23 cellular contexts compared by ENCODE assay signal in genomic region chr6:169969372-169970099, GRCh38.
DNase-seq lines count a peak whose midpoint lies in the region; ATAC-seq lines count a peak whose summit lies in the region.
"Had no signal": no experiment of that assay in that cellular context is flagged by ENCODE, and none has a peak within 500 bp of the region (broad histone marks: within the 10 kb centered on the region; RNA-seq: fewer than 3 reads in every experiment).

No MANE protein-coding gene starts in this region.

- no peaks in the 10 kb centered on the region for H3K36me3 Mint-ChIP-seq in activated T-cell treated with anti-CD3 and anti-CD28 coated beads, Interleukin-2, amount 50 U/mL, for 72 hours (ENCODE audit: insufficient read depth in 2 of 2)
- H3K36me3 Mint-ChIP-seq: activated naive CD4-positive, alpha-beta T cell treated with anti-CD3 and anti-CD28 coated beads, Interleukin-2, amount 10 ng/mL, durations not matched to agents 7 days and 5 days had no signal

- no peaks in the 10 kb centered on the region for H3K27me3 Mint-ChIP-seq in activated T-cell treated with anti-CD3 and anti-CD28 coated beads, Interleukin-2, amount 50 U/mL, for 72 hours (ENCODE audit: low read depth)

- H3K4me3 ChIP-seq in H7 (ENCODE audit: insufficient read depth, low read depth, low read length) = no peak overlapping the region
- H3K4me3 ChIP-seq: GM23248, K562, lung had no signal

- no peak for ATAC-seq in activated T-cell treated with anti-CD3 and anti-CD28 coated beads, Interleukin-2, amount 50 U/mL, for 72 hours (replicated peaks in 1 of 2)
- ATAC-seq: K562, WTC11 had no signal

- peak; percentile 4 to 6 for DNase-seq in activated T-cell treated with anti-CD3 and anti-CD28 coated beads, Interleukin-2, amount 50 U/mL, for 48 hours
- DNase-seq in activated T-cell treated with anti-CD3 and anti-CD28 coated beads, Interleukin-2, amount 50 U/mL, for 72 hours = no peak
- DNase-seq in H7 = peak; percentile 37
- DNase-seq in islet precursor cell = peak; percentile 31
- DNase-seq in renal cortical epithelial cell (ENCODE audit: low read depth) = peak; percentile 3
- no peak for DNase-seq in activated gamma-delta T cell (lab: John Stamatoyannopoulos, UW)
- DNase-seq in Ammon's horn (ENCODE audit: low spot score) = no peak
- no peak for DNase-seq in activated naive CD4-positive, alpha-beta T cell treated with anti-CD3 and anti-CD28 coated beads, Interleukin-2, amount 50 U/mL, for 16 hours
- DNase-seq: activated naive CD4-positive, alpha-beta T cell treated with anti-CD3 and anti-CD28 coated beads, Interleukin-2, amount 10 ng/mL, durations not matched to agents 7 days and 5 days; cortex of kidney; GM23248; MM.1S; NCI-H1417 treated with DMSO at 0.1 percent for 48 hours; NCI-H2081 treated with DMSO at 0.1 percent for 48 hours; NCI-H774; retina; stimulated activated CD4-positive, alpha-beta T cell treated with anti-CD3 and anti-CD28 coated beads, Interleukin-12 subunit alpha, Interleukin-12 subunit beta, amount 100 ng/mL, for 4 hours; stimulated activated CD4-positive, alpha-beta T cell treated with anti-CD3 and anti-CD28 coated beads, Interleukin-4, amount 100 ng/mL, for 24 hours; stimulated activated naive CD4-positive, alpha-beta T cell had no signal

- no peak overlapping the region for H3K4me3 Mint-ChIP-seq in activated T-cell treated with anti-CD3 and anti-CD28 coated beads, Interleukin-2, amount 50 U/mL, for 72 hours
- H3K4me3 Mint-ChIP-seq: activated naive CD4-positive, alpha-beta T cell treated with anti-CD3 and anti-CD28 coated beads, Interleukin-2, amount 10 ng/mL, durations not matched to agents 7 days and 5 days; WTC11 had no signal

- no peaks in the 10 kb centered on the region for H3K9me3 Mint-ChIP-seq in activated T-cell treated with anti-CD3 and anti-CD28 coated beads, Interleukin-2, amount 50 U/mL, for 72 hours
- H3K9me3 Mint-ChIP-seq: activated naive CD4-positive, alpha-beta T cell treated with anti-CD3 and anti-CD28 coated beads, Interleukin-2, amount 10 ng/mL, durations not matched to agents 7 days and 5 days had no signal

- no peaks in the 10 kb centered on the region for H3K36me3 ChIP-seq in H7 (replicated peaks; ENCODE audit: control insufficient read depth, insufficient read depth, low read length)
- H3K36me3 ChIP-seq: neutrophil had no signal

- H3K27ac Mint-ChIP-seq in activated T-cell treated with anti-CD3 and anti-CD28 coated beads, Interleukin-2, amount 50 U/mL, for 72 hours = no peak overlapping the region
- H3K27ac Mint-ChIP-seq: activated naive CD4-positive, alpha-beta T cell treated with anti-CD3 and anti-CD28 coated beads, Interleukin-2, amount 10 ng/mL, durations not matched to agents 7 days and 5 days; WTC11 had no signal

- peaks cover 4% of the 10 kb centered on the region for H3K4me1 Mint-ChIP-seq in activated T-cell treated with anti-CD3 and anti-CD28 coated beads, Interleukin-2, amount 50 U/mL, for 72 hours (ENCODE audit: low read depth)
- H3K4me1 Mint-ChIP-seq: activated naive CD4-positive, alpha-beta T cell treated with anti-CD3 and anti-CD28 coated beads, Interleukin-2, amount 10 ng/mL, durations not matched to agents 7 days and 5 days had no signal

- H3K27me3 ChIP-seq in H7 (ENCODE audit: control insufficient read depth, insufficient read depth, low read length) = no peaks in the 10 kb centered on the region
- H3K27me3 ChIP-seq: neutrophil had no signal

Comparison
In these comparisons a context has a peak if more than half of its experiments do, and no peak if none do; other contexts are left out.
1. DNase-seq: peak in activated T-cell treated with anti-CD3 and anti-CD28 coated beads, Interleukin-2, amount 50 U/mL, for 48 hours (2 of 2), H7 (single experiment), islet precursor cell (single experiment) and renal cortical epithelial cell (single experiment); none in activated T-cell treated with anti-CD3 and anti-CD28 coated beads, Interleukin-2, amount 50 U/mL, for 72 hours (0 of 2), activated gamma-delta T cell (single experiment), Ammon's horn (single experiment) and activated naive CD4-positive, alpha-beta T cell treated with anti-CD3 and anti-CD28 coated beads, Interleukin-2, amount 50 U/mL, for 16 hours (single experiment).